Comparison of ENCODE assay signal across 8 cellular contexts in the genomic region with DNA sequence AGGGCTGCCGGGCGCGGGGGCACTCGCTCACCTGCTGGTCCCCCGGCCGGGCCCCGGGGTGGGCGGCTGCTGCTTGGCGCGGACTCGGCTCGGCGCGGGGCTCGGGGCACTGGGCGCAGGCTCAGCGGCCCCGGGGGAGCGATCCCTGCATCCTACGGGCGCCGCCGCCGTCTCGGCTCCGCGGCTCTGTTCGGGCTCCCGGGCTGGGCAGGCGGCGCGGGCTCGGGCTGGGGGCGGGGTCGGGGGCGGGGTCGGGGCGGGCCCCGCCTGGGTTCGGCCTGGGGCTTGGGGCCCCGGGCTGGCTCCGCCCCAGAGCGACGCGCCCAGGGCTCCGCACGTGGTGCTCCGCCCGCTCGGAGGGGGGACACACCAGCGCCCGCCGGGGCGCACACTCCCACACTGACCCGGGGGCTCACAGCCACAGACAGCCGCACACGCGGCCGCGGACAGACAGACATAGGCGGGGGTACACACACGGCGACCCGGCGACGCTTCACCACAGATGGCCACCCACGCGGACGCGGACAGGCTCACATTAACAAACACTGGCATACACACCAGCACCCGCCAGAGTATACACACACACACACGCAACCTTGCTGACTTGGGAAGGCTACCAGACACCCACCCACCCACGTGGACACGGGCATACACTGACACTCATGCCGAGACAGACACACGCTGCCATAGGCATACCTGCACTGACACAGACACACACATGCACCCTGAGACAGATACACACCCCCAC. TPM values are rescaled to one million over a fixed set of nuclear protein-coding genes. Genes with fewer than 3 reads are reported as not detected.
A peak's percentile ranks its signal among the peaks of the same experiment; 100 is the strongest.
DNase-seq lines count a peak whose midpoint lies in the region; ATAC-seq and TF ChIP-seq lines count a peak whose summit lies in the region.

A gene (minus strand): TSS at position 188 of the 748 bp plus-strand sequence. CDS start 16,380 bp downstream, outside the sequence.

- DNase-seq in BE2C (peak; percentile 61), NCI-H2196 (lab: John Stamatoyannopoulos, UW; ENCODE audit: unreplicated experiment) (peak; percentile 31), foreskin keratinocyte (no peak), transverse colon (peak; percentile 50)
- DNase-seq in activated T-cell treated with anti-CD3 and anti-CD28 coated beads, Interleukin-2, amount 50 U/mL, for 4 hours: peak; percentile 44

- H3K36me3 Mint-ChIP-seq in activated T-cell treated with anti-CD3 and anti-CD28 coated beads, Interleukin-2, amount 50 U/mL, for 4 hours (ENCODE audit: insufficient read depth): no peaks in the 10 kb centered on the region

- intact Hi-C loops in transverse colon (cut with DNase I; ENCODE audit: low total_unique reads): loop anchor here (5.0 kb wide), 2 partner anchors 117 to 127 kb away; no protein-coding TSS in a partner anchor

- H3K27ac ChIP-seq in foreskin keratinocyte: no peak within 1 kb of the TSS
- H3K27ac ChIP-seq in neutrophil: no peak within 1 kb of the TSS
- no peak within 1 kb of the TSS for H3K27ac ChIP-seq in transverse colon

- H3K4me3 Mint-ChIP-seq in activated T-cell treated with anti-CD3 and anti-CD28 coated beads, Interleukin-2, amount 50 U/mL, for 4 hours: peak within 1 kb of the TSS; percentile 65

- H3K36me3 ChIP-seq in BE2C (no peaks in the 10 kb centered on the region), neutrophil (no peaks in the 10 kb centered on the region), transverse colon (no peaks in the 10 kb centered on the region)

- TF ChIP-seq CTCF in BE2C (IDR thresholded peaks at IDR 0.05; ENCODE audit: low read depth, low read length) (no peak), foreskin keratinocyte (conservative IDR thresholded peaks at IDR 0.05) (no peak), neutrophil (IDR thresholded peaks at IDR 0.05) (no peak), transverse colon (IDR thresholded peaks at IDR 0.05) (no peak)

- no peak for TF ChIP-seq POLR2A in transverse colon (IDR thresholded peaks at IDR 0.05)

- no peaks in the 10 kb centered on the region for H3K9me3 Mint-ChIP-seq in activated T-cell treated with anti-CD3 and anti-CD28 coated beads, Interleukin-2, amount 50 U/mL, for 4 hours

- H3K4me1 ChIP-seq in BE2C (no peaks in the 10 kb centered on the region), foreskin keratinocyte (no peaks in the 10 kb centered on the region), neutrophil (ENCODE audit: control insufficient read depth in 1 of 2, insufficient read depth in 1 of 2, low read depth in 1 of 2, low read length in 1 of 2) (peaks cover 37 to 38% of the 10 kb centered on the region in 2 experiments), transverse colon (peaks cover 4 to 17% (median 11%) of the 10 kb centered on the region in 4 donors)

- WGBS in transverse colon (ENCODE audit: low coverage in 1 of 2), 2 donors: 1% methylated on average over 15 of the region's 76 CpGs; no CpG with 5 or more reads in 1 of the 2 donors

- H3K27me3 ChIP-seq in BE2C (no peaks in the 10 kb centered on the region), foreskin keratinocyte (peaks cover 59% of the 10 kb centered on the region), neutrophil (peaks cover 67% of the 10 kb centered on the region), transverse colon (peaks cover 45% of the 10 kb centered on the region)

- H3K4me3 ChIP-seq in BE2C (ENCODE audit: low read depth, low read length) (peak within 1 kb of the TSS; percentile 54), neutrophil (ENCODE audit: low read depth in 1 of 2, low read length in 1 of 2) (peak within 1 kb of the TSS; percentile 46 to 53), transverse colon (peak within 1 kb of the TSS; percentile 18 to 54 (median 46))

- peaks cover 7% of the 10 kb centered on the region for H3K4me1 Mint-ChIP-seq in activated T-cell treated with anti-CD3 and anti-CD28 coated beads, Interleukin-2, amount 50 U/mL, for 4 hours (ENCODE audit: low read depth)

- in situ Hi-C loops in transverse colon (cut with MboI; ENCODE audit: low pct_ligation_motif_present in 1 of 4, low pct_unique_long_range_greater_than_20kb in 1 of 4, low sequenced_read_pairs in 3 of 4): loop anchor here (5.0 to 10.0 kb wide), 2 partner anchors 125 to 127 kb away; no protein-coding TSS in a partner anchor

- ATAC-seq in GM19463 (IDR thresholded peaks at IDR 0.05; ENCODE audit: unreplicated experiment) (peak; percentile 70), foreskin keratinocyte (peak; percentile 77), HG03378 (IDR thresholded peaks at IDR 0.05; ENCODE audit: unreplicated experiment) (no peak)
- ATAC-seq in activated T-cell treated with anti-CD3 and anti-CD28 coated beads, Interleukin-2, amount 50 U/mL, for 4 hours: peak; percentile 86 to 89

- TF ChIP-seq EP300 in transverse colon (IDR thresholded peaks at IDR 0.05; ENCODE audit: low read depth): no peak

- H3K27me3 Mint-ChIP-seq in activated T-cell treated with anti-CD3 and anti-CD28 coated beads, Interleukin-2, amount 50 U/mL, for 4 hours (ENCODE audit: low read depth): peaks cover 12% of the 10 kb centered on the region

- H3K9me3 ChIP-seq in BE2C (no peaks in the 10 kb centered on the region), neutrophil (no peaks in the 10 kb centered on the region), transverse colon (no peaks in the 10 kb centered on the region)

RNA-seq across cellular contexts. Expression of the gene that starts here (rescaled TPM):
- polyA plus RNA-seq in BE2C (2012; ENCODE audit: insufficient read depth, insufficient read length, low read depth): 1.4 TPM
- not detected for total RNA-seq in activated T-cell treated with anti-CD3 and anti-CD28 coated beads, Interleukin-2, amount 50 U/mL, for 4 hours
- 0.21 and 0.37 TPM in 2 replicates for total RNA-seq in foreskin keratinocyte
- 0.12 and 0.24 TPM in 2 replicates for polyA plus RNA-seq in foreskin keratinocyte
- under 1 TPM in 2 of 4 donors, not detected in 2; 0.16 to 0.27 TPM for total RNA-seq in transverse colon

Comparison
In these comparisons a context has a peak if more than half of its experiments do, and no peak if none do; other contexts are left out.
1. Peak in DNase-seq and ATAC-seq in activated T-cell treated with anti-CD3 and anti-CD28 coated beads, Interleukin-2, amount 50 U/mL, for 4 hours; RNA of the gene not detected or under 1 TPM.
2. Peak in ATAC-seq in foreskin keratinocyte; RNA of the gene not detected or under 1 TPM.
3. Peak in DNase-seq and H3K4me3 ChIP-seq in transverse colon; RNA of the gene not detected or under 1 TPM.
4. DNase-seq: peak in BE2C (single experiment) and NCI-H2196 (single experiment); none in foreskin keratinocyte (0 of 2).
5. Peak in every context shown above with its lines, with median percentiles within 50 percentile points of each other: H3K4me3 ChIP-seq.